Comparison of ENCODE assay signal across 24 cellular contexts in genomic region chr5:158798140-158798539, GRCh38.
"Had no signal": no experiment of that assay in that cellular context is flagged by ENCODE, and none has a peak within 500 bp of the region (broad histone marks: within the 10 kb centered on the region; RNA-seq: fewer than 3 reads in every experiment).

No MANE protein-coding gene starts in this region.

- DNase-seq: activated CD4-positive, alpha-beta memory T cell treated with anti-CD3 and anti-CD28 coated beads, Interleukin-2, amount 10 ng/mL, durations not matched to agents 7 days and 5 days; activated CD4-positive, alpha-beta T cell treated with anti-CD3 and anti-CD28 coated beads for 36 hours; activated CD4-positive, alpha-beta T cell treated with anti-CD3 and anti-CD28 coated beads, Interleukin-2, amount 50 U/mL, for 1 hour; activated gamma-delta T cell; activated naive CD4-positive, alpha-beta T cell treated with Interleukin-2 at 50 U/mL for 16 hours; activated naive CD8-positive, alpha-beta T cell treated with anti-CD3 and anti-CD28 coated beads, Interleukin-2, amount 10 ng/mL, durations not matched to agents 7 days and 5 days; activated T-cell treated with anti-CD3 and anti-CD28 coated beads, Interleukin-2, amount 50 U/mL, for 1 hour; adrenal gland; brain microvascular endothelial cell; Kasumi-1; KG1; MG63; NCI-H1048; NCI-H1105 treated with DMSO at 0.1 percent for 48 hours; NCI-H1436; NCI-H1694; NCI-H1930; NCI-H2081 treated with DMSO at 0.1 percent for 48 hours; NCI-H345; NCI-H524 treated with DMSO at 0.1 percent for 48 hours; SHP77 treated with DMSO at 0.1 percent for 48 hours; SK-N-SH had no signal

- H3K27me3 ChIP-seq: adrenal gland, brain microvascular endothelial cell, MG63 had no signal

- H3K4me1 ChIP-seq: adrenal gland, SJSA1 had no signal

- H3K27ac ChIP-seq: adrenal gland, brain microvascular endothelial cell, SJSA1 had no signal

- ATAC-seq: activated CD4-positive, alpha-beta T cell treated with anti-CD3 and anti-CD28 coated beads for 36 hours; Panc1 had no signal

- H3K4me3 ChIP-seq: adrenal gland, MG63, SJSA1 had no signal

- H3K9me3 ChIP-seq: adrenal gland, MG63, SJSA1, SK-N-SH had no signal

- H3K4me2 ChIP-seq: SK-N-SH had no signal

- H3K36me3 ChIP-seq: adrenal gland, MG63, SJSA1 had no signal
